Comparison of ENCODE assay signal across 17 cellular contexts in the genomic region with DNA sequence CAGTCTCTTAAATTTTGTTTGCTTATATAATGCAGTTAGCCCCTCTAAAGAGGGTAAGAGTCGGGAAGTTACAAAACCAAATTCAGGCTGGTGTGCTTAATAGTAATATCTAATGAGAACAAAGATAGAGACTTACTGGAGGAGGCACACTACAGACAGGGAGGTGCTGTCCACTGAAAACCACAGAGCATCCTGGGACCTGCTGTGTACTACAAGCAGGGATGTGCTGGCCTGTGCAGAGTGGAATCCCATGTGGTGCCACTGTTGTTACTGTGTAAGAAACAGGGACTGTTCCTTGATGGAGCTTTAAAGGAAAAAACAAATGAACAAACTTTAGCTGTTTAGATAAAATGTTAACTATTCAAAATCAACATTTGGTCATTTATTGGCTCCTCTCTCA. TPM values are rescaled to one million over a fixed set of nuclear protein-coding genes. Genes with fewer than 3 reads are reported as not detected.
DNase-seq lines count a peak whose midpoint lies in the region; ATAC-seq and TF ChIP-seq lines count a peak whose summit lies in the region.
"Had no signal": no experiment of that assay in that cellular context is flagged by ENCODE, and none has a peak within 500 bp of the region (broad histone marks: within the 10 kb centered on the region; RNA-seq: fewer than 3 reads in every experiment).

No MANE protein-coding gene starts in this region.

- no peak for DNase-seq in natural killer cell
- no peak for DNase-seq in natural killer cell treated with Interleukin-12 subunit alpha and Interleukin-12 subunit beta and Interleukin-15 and Interleukin-18, amount 100 ng/mL, for 72 hours (ENCODE audit: low spot score)
- no peak for DNase-seq in activated CD8-positive, alpha-beta T cell treated with anti-CD3 and anti-CD28 coated beads, Interleukin-2, amount 10 ng/mL, durations not matched to agents 7 days and 5 days
- DNase-seq in iris pigment epithelial cell (ENCODE audit: low read depth), result peak; percentile 8
- DNase-seq in NCI-H146 treated with DMSO at 0.1 percent for 48 hours (lab: John Stamatoyannopoulos, UW; ENCODE audit: unreplicated experiment), result no peak
- DNase-seq in GF-D8 (lab: John Stamatoyannopoulos, UW), result no peak
- no peak for DNase-seq in DMS79 (lab: John Stamatoyannopoulos, UW)
- DNase-seq: BE2C, H9, NCI-H1105, NCI-H1694, NCI-H2081, NCI-H2171 treated with DMSO at 0.1 percent for 48 hours, NCI-H524 treated with DMSO at 0.1 percent for 48 hours, NCI-H82, Peyer's patch had no signal

- H3K27me3 Mint-ChIP-seq in natural killer cell (ENCODE audit: low read depth in 2 of 2), result no peaks in the 10 kb centered on the region
- H3K27me3 Mint-ChIP-seq in natural killer cell treated with Interleukin-12 subunit alpha and Interleukin-12 subunit beta and Interleukin-15 and Interleukin-18, amount 100 ng/mL, for 72 hours, result no peaks in the 10 kb centered on the region
- H3K27me3 Mint-ChIP-seq in activated CD8-positive, alpha-beta T cell treated with anti-CD3 and anti-CD28 coated beads, Interleukin-2, amount 10 ng/mL, durations not matched to agents 7 days and 5 days (ENCODE audit: low read depth), result no peaks in the 10 kb centered on the region

- POLR2A ChIA-PET in activated CD8-positive, alpha-beta T cell treated with anti-CD3 and anti-CD28 coated beads, Interleukin-2, amount 10 ng/mL, durations not matched to agents 7 days and 5 days (lab: Charles Lee), result no interaction called here

- intact Hi-C loops in natural killer cell (cut with micrococcal nuclease), result no loop called here

- ATAC-seq in natural killer cell (no peak), HG03175 (IDR thresholded peaks at IDR 0.05; ENCODE audit: unreplicated experiment) (no peak)
- ATAC-seq in natural killer cell treated with Interleukin-12 subunit alpha and Interleukin-12 subunit beta and Interleukin-15 and Interleukin-18, amount 100 ng/mL, for 72 hours, result no peak
- ATAC-seq in activated CD8-positive, alpha-beta T cell treated with anti-CD3 and anti-CD28 coated beads, Interleukin-2, amount 10 ng/mL, durations not matched to agents 7 days and 5 days, result peak; percentile 36

- no peaks in the 10 kb centered on the region for H3K36me3 Mint-ChIP-seq in natural killer cell
- no peaks in the 10 kb centered on the region for H3K36me3 Mint-ChIP-seq in natural killer cell treated with Interleukin-12 subunit alpha and Interleukin-12 subunit beta and Interleukin-15 and Interleukin-18, amount 100 ng/mL, for 72 hours
- H3K36me3 Mint-ChIP-seq in activated CD8-positive, alpha-beta T cell treated with anti-CD3 and anti-CD28 coated beads, Interleukin-2, amount 10 ng/mL, durations not matched to agents 7 days and 5 days (ENCODE audit: low read depth), result peaks cover 31% of the 10 kb centered on the region

- H3K9me3 Mint-ChIP-seq in natural killer cell, result no peaks in the 10 kb centered on the region
- no peaks in the 10 kb centered on the region for H3K9me3 Mint-ChIP-seq in natural killer cell treated with Interleukin-12 subunit alpha and Interleukin-12 subunit beta and Interleukin-15 and Interleukin-18, amount 100 ng/mL, for 72 hours
- H3K9me3 Mint-ChIP-seq in activated CD8-positive, alpha-beta T cell treated with anti-CD3 and anti-CD28 coated beads, Interleukin-2, amount 10 ng/mL, durations not matched to agents 7 days and 5 days (ENCODE audit: insufficient read depth), result no peaks in the 10 kb centered on the region
- H3K9me3 Mint-ChIP-seq: H9 had no signal

- H3K27ac Mint-ChIP-seq in natural killer cell, result peak overlapping the region; percentile 24 to 57
- peak overlapping the region in 1 of 2 donors; percentile 27 for H3K27ac Mint-ChIP-seq in natural killer cell treated with Interleukin-12 subunit alpha and Interleukin-12 subunit beta and Interleukin-15 and Interleukin-18, amount 100 ng/mL, for 72 hours
- H3K27ac Mint-ChIP-seq in activated CD8-positive, alpha-beta T cell treated with anti-CD3 and anti-CD28 coated beads, Interleukin-2, amount 10 ng/mL, durations not matched to agents 7 days and 5 days, result peak overlapping the region; percentile 5
- H3K27ac Mint-ChIP-seq: H9 had no signal

- H3K4me1 Mint-ChIP-seq in natural killer cell, result peaks cover 4 to 10% of the 10 kb centered on the region in 2 donors
- peaks cover 2 to 5% of the 10 kb centered on the region in 2 donors for H3K4me1 Mint-ChIP-seq in natural killer cell treated with Interleukin-12 subunit alpha and Interleukin-12 subunit beta and Interleukin-15 and Interleukin-18, amount 100 ng/mL, for 72 hours (ENCODE audit: low read depth in 2 of 2)
- peaks cover 7% of the 10 kb centered on the region for H3K4me1 Mint-ChIP-seq in activated CD8-positive, alpha-beta T cell treated with anti-CD3 and anti-CD28 coated beads, Interleukin-2, amount 10 ng/mL, durations not matched to agents 7 days and 5 days (ENCODE audit: low read depth)
- H3K4me1 Mint-ChIP-seq: H9 had no signal

- CTCF ChIA-PET in activated CD8-positive, alpha-beta T cell treated with anti-CD3 and anti-CD28 coated beads, Interleukin-2, amount 10 ng/mL, durations not matched to agents 7 days and 5 days (lab: Charles Lee), result interaction anchor here (0.9 kb wide), 1 partner anchor 49 kb away, joined by 3 read pairs; no protein-coding TSS in a partner anchor

- no peak for TF ChIP-seq CTCF in natural killer cell (IDR thresholded peaks at IDR 0.05)

- H3K4me3 Mint-ChIP-seq in natural killer cell, result no peak overlapping the region
- no peak overlapping the region for H3K4me3 Mint-ChIP-seq in natural killer cell treated with Interleukin-12 subunit alpha and Interleukin-12 subunit beta and Interleukin-15 and Interleukin-18, amount 100 ng/mL, for 72 hours
- H3K4me3 Mint-ChIP-seq in activated CD8-positive, alpha-beta T cell treated with anti-CD3 and anti-CD28 coated beads, Interleukin-2, amount 10 ng/mL, durations not matched to agents 7 days and 5 days, result no peak overlapping the region
- H3K4me3 Mint-ChIP-seq: H9 had no signal

RNA-seq across cellular contexts. Expression of a gene that starts 42.4 kb away (rescaled TPM):
- 10 to 100 TPM; 70.9 to 90.0 (median 76.5) TPM for total RNA-seq in natural killer cell
- total RNA-seq in natural killer cell treated with Interleukin-12 subunit alpha and Interleukin-12 subunit beta and Interleukin-15 and Interleukin-18, amount 100 ng/mL, for 72 hours, result 10 to 100 TPM; 43.9 to 56.9 TPM
- total RNA-seq in activated CD8-positive, alpha-beta T cell treated with anti-CD3 and anti-CD28 coated beads, Interleukin-2, amount 10 ng/mL, durations not matched to agents 7 days and 5 days, result 10 to 100 TPM; 39.5 to 40.0 TPM
